Comparison of ENCODE assay signal across 8 cellular contexts in genomic region chr12:48119078-48119833, GRCh38. TPM values are rescaled to one million over a fixed set of nuclear protein-coding genes. Genes with fewer than 3 reads are reported as not detected.
A peak's percentile ranks its signal among the peaks of the same experiment; 100 is the strongest.
DNase-seq lines count a peak whose midpoint lies in the region; ATAC-seq and TF ChIP-seq lines count a peak whose summit lies in the region.

Gene PFKM (plus strand): TSS chr12:48119364. CDS start chr12:48122775, 3,411 bp downstream.

- H3K36me3 ChIP-seq in aorta (ENCODE audit: control insufficient read depth in 1 of 2, insufficient read depth in 2 of 2, low read length in 1 of 2), result no peaks in the 10 kb centered on the region

- intact Hi-C loops in left ventricle myocardium superior (cut with micrococcal nuclease) (no loop called here), aorta (cut with DNase I) (loop anchor here in 1 of 2 donors (1.0 kb wide), 1 partner anchor 13 kb away; the partner anchor contains the start of gene SENP1)

- in situ Hi-C loops in GM13977 (cut with MboI; ENCODE audit: low pct_unique_long_range_greater_than_20kb, low sequenced_read_pairs, unreplicated experiment), result no loop called here

- no peaks in the 10 kb centered on the region for H3K27me3 ChIP-seq in aorta (ENCODE audit: control insufficient read depth in 1 of 2, insufficient read depth in 2 of 2, low read length in 1 of 2)

- peaks cover 23% of the 10 kb centered on the region for H3K27me3 Mint-ChIP-seq in T-helper 1 cell treated with Interleukin-12 subunit alpha and Interleukin-12 subunit beta and Interleukin-4 antibody, amounts not matched to agents 30 μg/mL and 1 μg/mL, for 36 hours (ENCODE audit: low read depth)

- DNase-seq in GM13977 (ENCODE audit: low spot score), result peak; percentile 89
- peak; percentile 94 for DNase-seq in NCI-H146 (lab: John Stamatoyannopoulos, UW)
- DNase-seq in left ventricle myocardium superior, result peak; percentile 82
- DNase-seq in pulmonary artery endothelial cell (ENCODE audit: low read depth, low spot score), result peak; percentile 76
- DNase-seq in aorta, result peak; percentile 86 to 89

- no peak for TF ChIP-seq CTCF in GM13977 (IDR thresholded peaks at IDR 0.05; ENCODE audit: extremely low read depth, insufficient read depth, missing control alignments)

- H3K4me3 Mint-ChIP-seq in T-helper 1 cell treated with Interleukin-12 subunit alpha and Interleukin-12 subunit beta and Interleukin-4 antibody, amounts not matched to agents 30 μg/mL and 1 μg/mL, for 36 hours, result peak within 1 kb of the TSS; percentile 97

- H3K36me3 Mint-ChIP-seq in T-helper 1 cell treated with Interleukin-12 subunit alpha and Interleukin-12 subunit beta and Interleukin-4 antibody, amounts not matched to agents 30 μg/mL and 1 μg/mL, for 36 hours (ENCODE audit: low read depth), result peaks cover 4% of the 10 kb centered on the region

- peaks cover 0 to 1% of the 10 kb centered on the region in 2 donors for H3K4me1 ChIP-seq in aorta (ENCODE audit: control insufficient read depth in 1 of 2, insufficient read depth in 2 of 2, low read length in 2 of 2)

- H3K27ac Mint-ChIP-seq in T-helper 1 cell treated with Interleukin-12 subunit alpha and Interleukin-12 subunit beta and Interleukin-4 antibody, amounts not matched to agents 30 μg/mL and 1 μg/mL, for 36 hours, result peak within 1 kb of the TSS; percentile 72

- H3K27ac ChIP-seq in angular gyrus (ENCODE audit: low read depth, low read length), result peak within 1 kb of the TSS; percentile 19
- H3K27ac ChIP-seq in aorta (ENCODE audit: low read depth in 1 of 2, low read length in 2 of 2), result peak within 1 kb of the TSS in 1 of 2 donors; percentile 44

- H3K4me1 Mint-ChIP-seq in T-helper 1 cell treated with Interleukin-12 subunit alpha and Interleukin-12 subunit beta and Interleukin-4 antibody, amounts not matched to agents 30 μg/mL and 1 μg/mL, for 36 hours (ENCODE audit: low read depth), result peaks cover 19% of the 10 kb centered on the region

- H3K4me3 ChIP-seq in aorta (ENCODE audit: low read length in 2 of 2), result peak within 1 kb of the TSS; percentile 96 to 97

- 1% methylated on average over 18 to 20 of the region's 20 CpGs for WGBS in aorta, 2 donors

- H3K9me3 ChIP-seq in aorta (ENCODE audit: control insufficient read depth, low read length), result no peaks in the 10 kb centered on the region

- H3K9me3 Mint-ChIP-seq in T-helper 1 cell treated with Interleukin-12 subunit alpha and Interleukin-12 subunit beta and Interleukin-4 antibody, amounts not matched to agents 30 μg/mL and 1 μg/mL, for 36 hours, result no peaks in the 10 kb centered on the region

- ATAC-seq in HG02840 (IDR thresholded peaks at IDR 0.05; ENCODE audit: low FRiP score, unreplicated experiment) (peak; percentile 97), left ventricle myocardium superior (peak; percentile 96), aorta (ENCODE audit: low FRiP score) (peak; percentile 96)

RNA-seq across cellular contexts. Expression of gene PFKM, which starts in this region (rescaled TPM):
- 703 TPM for total RNA-seq in left ventricle myocardium superior
- total RNA-seq in pulmonary artery endothelial cell, result 95.1 and 143 TPM in 2 replicates
- total RNA-seq in aorta, result 10 to 100 TPM; 52.2 to 68.8 TPM
- 10 to 100 TPM; 22.3 to 58.5 TPM for polyA plus RNA-seq in aorta
